In the genomic region with DNA sequence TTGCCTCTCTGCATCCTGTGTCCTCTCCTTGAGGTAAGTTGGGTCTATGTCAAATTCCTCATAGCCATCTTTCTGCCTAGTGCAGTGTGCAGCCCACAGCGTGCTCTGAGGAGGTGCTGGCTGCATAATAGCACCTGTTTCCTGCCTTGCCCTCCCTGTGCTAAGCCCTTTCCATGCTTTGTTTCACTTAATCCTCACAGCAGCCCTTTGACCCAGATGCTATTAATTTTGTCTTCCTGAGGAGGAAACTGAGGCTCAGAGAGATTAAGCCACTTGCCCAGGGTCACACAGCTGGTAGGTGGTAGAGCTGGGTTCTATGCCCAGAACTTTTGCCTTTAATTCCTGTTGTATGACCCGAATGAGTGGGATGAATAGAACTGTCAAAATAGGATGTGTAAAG, we compare ENCODE assay signal across 21 cellular contexts.
"Had no signal": no experiment of that assay in that cellular context is flagged by ENCODE, and none has a peak within 500 bp of the region (broad histone marks: within the 10 kb centered on the region; RNA-seq: fewer than 3 reads in every experiment).

No MANE protein-coding gene starts in this region.

- H3K27ac ChIP-seq: cardiac muscle cell, epithelial cell of prostate, foreskin keratinocyte, hepatocyte, pancreas, prostate gland, testis, tibial nerve, upper lobe of right lung, vagina had no signal

- H3K4me3 ChIP-seq: cardiac muscle cell, hepatocyte, pancreas, prostate gland, testis, tibial nerve, upper lobe of right lung, vagina had no signal

- H3K9me3 ChIP-seq: pancreas, prostate gland, testis, tibial nerve, upper lobe of right lung, vagina had no signal

- H3K9me3 Mint-ChIP-seq: dendritic cell treated with granulocyte-macrophage colony-stimulating factor and Interleukin-4, amounts not matched to agents 40 ng/mL and 50 ng/mL, for 4 days; memory B cell; mesothelial cell of epicardium; natural killer cell; stimulated activated naive CD8-positive, alpha-beta T cell treated with anti-CD3 and anti-CD28 coated beads, Interleukin-15, Interleukin-2, amounts not matched to agents 100 ng/mL and 50 ng/mL, for 24 hours had no signal

- DNase-seq: effector CD4-positive, alpha-beta T cell; foreskin keratinocyte; head of caudate nucleus; left colon; natural killer cell; occipital lobe; pancreas; small intestine; stimulated activated CD4-positive, alpha-beta T cell treated with anti-CD3 and anti-CD28 coated beads, Interleukin-12 subunit alpha, Interleukin-12 subunit beta, amount 100 ng/mL, for 4 hours; testis; upper lobe of right lung had no signal

- FAIRE-seq: pancreas, small intestine had no signal

- H3K4me1 ChIP-seq: pancreas, prostate gland, testis, tibial nerve, upper lobe of right lung, vagina had no signal

- H3K4me3 Mint-ChIP-seq: dendritic cell treated with granulocyte-macrophage colony-stimulating factor and Interleukin-4, amounts not matched to agents 40 ng/mL and 50 ng/mL, for 4 days; memory B cell; mesothelial cell of epicardium; natural killer cell; stimulated activated naive CD8-positive, alpha-beta T cell treated with anti-CD3 and anti-CD28 coated beads, Interleukin-15, Interleukin-2, amounts not matched to agents 100 ng/mL and 50 ng/mL, for 24 hours had no signal

- H3K36me3 ChIP-seq: pancreas, prostate gland, tibial nerve, upper lobe of right lung, vagina had no signal

- ATAC-seq: foreskin keratinocyte, left colon, natural killer cell, pancreas, upper lobe of right lung had no signal

- H3K27ac Mint-ChIP-seq: dendritic cell treated with granulocyte-macrophage colony-stimulating factor and Interleukin-4, amounts not matched to agents 40 ng/mL and 50 ng/mL, for 4 days; memory B cell; mesothelial cell of epicardium; natural killer cell; stimulated activated naive CD8-positive, alpha-beta T cell treated with anti-CD3 and anti-CD28 coated beads, Interleukin-15, Interleukin-2, amounts not matched to agents 100 ng/mL and 50 ng/mL, for 24 hours had no signal

- H2AFZ ChIP-seq: hepatocyte had no signal

- H3K27me3 Mint-ChIP-seq: dendritic cell treated with granulocyte-macrophage colony-stimulating factor and Interleukin-4, amounts not matched to agents 40 ng/mL and 50 ng/mL, for 4 days; memory B cell; stimulated activated naive CD8-positive, alpha-beta T cell treated with anti-CD3 and anti-CD28 coated beads, Interleukin-15, Interleukin-2, amounts not matched to agents 100 ng/mL and 50 ng/mL, for 24 hours had no signal

- H3K27me3 ChIP-seq: cardiac muscle cell, foreskin keratinocyte, hepatocyte, pancreas, testis, tibial nerve, upper lobe of right lung, vagina had no signal

- H3K36me3 Mint-ChIP-seq: memory B cell, natural killer cell had no signal

- H3K4me2 ChIP-seq: hepatocyte had no signal
